ENCODE assay signal across 34 cellular contexts in genomic region chr13:87384099-87384498, GRCh38.
"Had no signal": no experiment of that assay in that cellular context is flagged by ENCODE, and none has a peak within 500 bp of the region (broad histone marks: within the 10 kb centered on the region; RNA-seq: fewer than 3 reads in every experiment).

No MANE protein-coding gene starts in this region.

- H3K9me3 ChIP-seq: MG63 had no signal

- H3K36me3 ChIP-seq: MG63 had no signal

- H3K4me3 ChIP-seq: MG63 had no signal

- DNase-seq: Karpas-422, Kasumi-1, MG63, MM.1S, MV-4-11, NCI-H1048, NCI-H1092, NCI-H1092 treated with DMSO at 0.1 percent for 48 hours, NCI-H1105, NCI-H1105 treated with DMSO at 0.1 percent for 48 hours, NCI-H1417, NCI-H1417 treated with DMSO at 0.1 percent for 48 hours, NCI-H1436, NCI-H1436 treated with DMSO at 0.1 percent for 48 hours, NCI-H146, NCI-H1694, NCI-H1694 treated with DMSO at 0.1 percent for 48 hours, NCI-H187, NCI-H187 treated with DMSO at 0.1 percent for 48 hours, NCI-H1930, NCI-H2029, NCI-H2029 treated with DMSO at 0.1 percent for 48 hours, NCI-H2081, NCI-H2081 treated with DMSO at 0.1 percent for 48 hours, NCI-H2107, NCI-H2171, NCI-H2171 treated with DMSO at 0.1 percent for 48 hours, NCI-H2227 treated with DMSO at 0.1 percent for 48 hours, NCI-H226, NCI-H345, NCI-H446, NCI-H446 treated with DMSO at 0.1 percent for 48 hours, NCI-H510A, NCI-H510A treated with DMSO at 0.1 percent for 48 hours had no signal
